Comparison of ENCODE assay signal across 1 cellular context in genomic region chr7:151679868-151680534, GRCh38.
TF ChIP-seq lines count a peak whose summit lies in the region.

No MANE protein-coding gene starts in this region.

TF ChIP-seq in H1, 55 proteins besides CTCF, POLR2A, EP300 and RAD21:
- TF ChIP-seq BCL11A (IDR thresholded peaks at IDR 0.05; ENCODE audit: low read depth in 2 of 2, low read length in 2 of 2) (no peak), BACH1 (IDR thresholded peaks at IDR 0.05; ENCODE audit: low read length) (no peak), TBP (IDR thresholded peaks at IDR 0.05; ENCODE audit: low read depth, low read length) (no peak), CBX8 (IDR thresholded peaks at IDR 0.05; ENCODE audit: borderline replicate concordance, low read depth, low read length) (no peak), NANOG (IDR thresholded peaks at IDR 0.05; ENCODE audit: insufficient read depth, low read depth, low read length, poor library complexity, severe bottlenecking) (no peak), CHD2 (IDR thresholded peaks at IDR 0.05; ENCODE audit: low read length) (no peak), BRCA1 (IDR thresholded peaks at IDR 0.05; ENCODE audit: low read depth, low read length) (no peak), CHD7 (IDR thresholded peaks at IDR 0.05; ENCODE audit: insufficient replicate concordance, low read length) (no peak), ATF3 (IDR thresholded peaks at IDR 0.05; ENCODE audit: insufficient read depth, low read depth, low read length) (no peak), POLR2AphosphoS5 (IDR thresholded peaks at IDR 0.05; ENCODE audit: low read depth, low read length) (no peak), PHF8 (conservative IDR thresholded peaks at IDR 0.05; ENCODE audit: low read depth, low read length) (no peak), RBBP5 (IDR thresholded peaks at IDR 0.05; ENCODE audit: borderline replicate concordance, low read depth, low read length) (no peak), SUZ12 (IDR thresholded peaks at IDR 0.05; ENCODE audit: low read length) (no peak), SP2 (IDR thresholded peaks at IDR 0.05; ENCODE audit: low read length) (no peak), RNF2 (IDR thresholded peaks at IDR 0.05; ENCODE audit: borderline replicate concordance, low read depth, low read length, missing control alignments, poor library complexity, severe bottlenecking) (no peak), SIN3A (conservative IDR thresholded peaks at IDR 0.05 in 1 of 2, IDR thresholded peaks at IDR 0.05 in 1 of 2; ENCODE audit: low read depth in 1 of 2, low read length in 2 of 2) (no peak), EGR1 (IDR thresholded peaks at IDR 0.05; ENCODE audit: borderline replicate concordance, low read depth, low read length) (no peak), JUND (IDR thresholded peaks at IDR 0.05; ENCODE audit: low read length) (no peak), FOSL1 (IDR thresholded peaks at IDR 0.05; ENCODE audit: insufficient read depth, low read depth, low read length) (no peak)
